In the genomic region with DNA sequence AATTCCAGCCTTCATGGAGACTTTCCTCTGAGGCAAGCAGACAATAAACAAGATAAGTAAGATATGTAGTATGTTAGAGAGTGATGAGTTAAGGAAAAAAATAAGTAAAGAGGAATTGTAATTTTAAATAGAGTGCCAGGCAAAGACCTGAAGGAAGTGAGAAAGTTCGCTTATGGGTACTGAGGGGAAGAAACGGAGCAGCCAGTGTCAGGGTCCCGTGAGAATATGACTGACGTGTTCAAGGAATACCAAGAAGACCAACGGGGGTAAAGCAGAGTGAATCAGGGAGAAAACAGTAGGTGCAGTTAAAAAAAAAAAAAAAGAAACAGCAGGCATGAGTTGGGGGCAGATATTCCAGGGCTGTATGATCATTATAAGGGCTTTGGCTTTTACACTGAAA, we compare ENCODE assay signal across 27 cellular contexts. TPM values are rescaled to one million over a fixed set of nuclear protein-coding genes. Genes with fewer than 3 reads are reported as not detected.
"Had no signal": no experiment of that assay in that cellular context is flagged by ENCODE, and none has a peak within 500 bp of the region (broad histone marks: within the 10 kb centered on the region; RNA-seq: fewer than 3 reads in every experiment).

No MANE protein-coding gene starts in this region.

- H3K4me1 Mint-ChIP-seq: activated naive CD4-positive, alpha-beta T cell treated with anti-CD3 and anti-CD28 coated beads, Interleukin-2, amount 10 ng/mL, durations not matched to agents 7 days and 5 days; brain; T-cell had no signal

- H3K27ac Mint-ChIP-seq: activated CD4-positive, alpha-beta T cell treated with anti-CD3 and anti-CD28 coated beads for 36 hours; activated CD8-positive, alpha-beta T cell treated with anti-CD3 and anti-CD28 coated beads for 36 hours; activated naive CD4-positive, alpha-beta T cell treated with anti-CD3 and anti-CD28 coated beads, Interleukin-2, amount 10 ng/mL, durations not matched to agents 7 days and 5 days; activated naive CD8-positive, alpha-beta T cell treated with anti-CD3 and anti-CD28 coated beads for 36 hours; activated T-cell treated with anti-CD3 and anti-CD28 coated beads, Interleukin-2, amount 50 U/mL, for 72 hours; activated T-helper 2 cell treated with anti-CD3 and anti-CD28 coated beads, Interferon-gamma antibody, Interleukin-2, Interleukin-4, amounts not matched to agents 10 μg/mL and 5 μg/mL and 100 μg/mL, durations not matched to agents 14 hours and 24 hours and 36 hours; T-cell had no signal

- DNase-seq: activated CD4-positive, alpha-beta T cell treated with anti-CD3 and anti-CD28 coated beads for 36 hours; activated CD8-positive, alpha-beta memory T cell treated with anti-CD3 and anti-CD28 coated beads, Interleukin-2, amount 50 U/mL, for 4 hours; activated CD8-positive, alpha-beta T cell treated with anti-CD3 and anti-CD28 coated beads for 36 hours; activated gamma-delta T cell treated with Interleukin-2 at 50 U/mL for 16 hours; activated naive CD4-positive, alpha-beta T cell treated with anti-CD3 and anti-CD28 coated beads, Interleukin-2, amount 10 ng/mL, durations not matched to agents 7 days and 5 days; activated naive CD8-positive, alpha-beta T cell treated with anti-CD3 and anti-CD28 coated beads for 36 hours; activated T-cell treated with anti-CD3 and anti-CD28 coated beads, Interleukin-2, amount 50 U/mL, for 72 hours; amniotic stem cell; MG63; MV-4-11; NCI-H1092 treated with DMSO at 0.1 percent for 48 hours; NCI-H1417 treated with DMSO at 0.1 percent for 48 hours; NCI-H1694; NCI-H2029; NCI-H2107; NCI-H510A treated with DMSO at 0.1 percent for 48 hours; NCI-H69; NK-92 treated with Interleukin-12 subunit alpha and Interleukin-12 subunit beta, amount 100 ng/mL, for 24 hours; Peyer's patch; SHP77; T-cell; T-helper 2 cell; T1000 had no signal

- ATAC-seq: activated CD4-positive, alpha-beta T cell treated with anti-CD3 and anti-CD28 coated beads for 36 hours; activated CD8-positive, alpha-beta T cell treated with anti-CD3 and anti-CD28 coated beads for 36 hours; activated T-cell treated with anti-CD3 and anti-CD28 coated beads, Interleukin-2, amount 50 U/mL, for 72 hours; T-cell had no signal

- H3K36me3 Mint-ChIP-seq: activated naive CD4-positive, alpha-beta T cell treated with anti-CD3 and anti-CD28 coated beads, Interleukin-2, amount 10 ng/mL, durations not matched to agents 7 days and 5 days; activated naive CD8-positive, alpha-beta T cell treated with anti-CD3 and anti-CD28 coated beads for 36 hours; T-cell had no signal

- H3K9me3 Mint-ChIP-seq: activated CD8-positive, alpha-beta T cell treated with anti-CD3 and anti-CD28 coated beads for 36 hours; activated naive CD4-positive, alpha-beta T cell treated with anti-CD3 and anti-CD28 coated beads, Interleukin-2, amount 10 ng/mL, durations not matched to agents 7 days and 5 days; activated naive CD8-positive, alpha-beta T cell treated with anti-CD3 and anti-CD28 coated beads for 36 hours; activated T-cell treated with anti-CD3 and anti-CD28 coated beads, Interleukin-2, amount 50 U/mL, for 72 hours; activated T-helper 2 cell treated with anti-CD3 and anti-CD28 coated beads, Interferon-gamma antibody, Interleukin-2, Interleukin-4, amounts not matched to agents 10 μg/mL and 5 μg/mL and 100 μg/mL, durations not matched to agents 14 hours and 24 hours and 36 hours; brain; T-cell had no signal

- H3K4me3 Mint-ChIP-seq: activated CD4-positive, alpha-beta T cell treated with anti-CD3 and anti-CD28 coated beads for 36 hours; activated CD8-positive, alpha-beta T cell treated with anti-CD3 and anti-CD28 coated beads for 36 hours; activated naive CD4-positive, alpha-beta T cell treated with anti-CD3 and anti-CD28 coated beads, Interleukin-2, amount 10 ng/mL, durations not matched to agents 7 days and 5 days; activated naive CD8-positive, alpha-beta T cell treated with anti-CD3 and anti-CD28 coated beads for 36 hours; activated T-cell treated with anti-CD3 and anti-CD28 coated beads, Interleukin-2, amount 50 U/mL, for 72 hours; brain; T-cell had no signal

- H3K27me3 Mint-ChIP-seq: activated CD8-positive, alpha-beta T cell treated with anti-CD3 and anti-CD28 coated beads for 36 hours; activated naive CD8-positive, alpha-beta T cell treated with anti-CD3 and anti-CD28 coated beads for 36 hours; brain had no signal

RNA-seq across cellular contexts. Expression of gene ARHGEF33, which starts 45.1 kb away (rescaled TPM):
- total RNA-seq: activated CD8-positive, alpha-beta T cell treated with anti-CD3 and anti-CD28 coated beads for 36 hours; SJSA1 had no signal

RNA-seq across cellular contexts. Expression of gene MORN2, which starts 59.0 kb away (rescaled TPM):
- total RNA-seq: ascending aorta had no signal
